Comparison of ENCODE assay signal across 23 cellular contexts in the genomic region with DNA sequence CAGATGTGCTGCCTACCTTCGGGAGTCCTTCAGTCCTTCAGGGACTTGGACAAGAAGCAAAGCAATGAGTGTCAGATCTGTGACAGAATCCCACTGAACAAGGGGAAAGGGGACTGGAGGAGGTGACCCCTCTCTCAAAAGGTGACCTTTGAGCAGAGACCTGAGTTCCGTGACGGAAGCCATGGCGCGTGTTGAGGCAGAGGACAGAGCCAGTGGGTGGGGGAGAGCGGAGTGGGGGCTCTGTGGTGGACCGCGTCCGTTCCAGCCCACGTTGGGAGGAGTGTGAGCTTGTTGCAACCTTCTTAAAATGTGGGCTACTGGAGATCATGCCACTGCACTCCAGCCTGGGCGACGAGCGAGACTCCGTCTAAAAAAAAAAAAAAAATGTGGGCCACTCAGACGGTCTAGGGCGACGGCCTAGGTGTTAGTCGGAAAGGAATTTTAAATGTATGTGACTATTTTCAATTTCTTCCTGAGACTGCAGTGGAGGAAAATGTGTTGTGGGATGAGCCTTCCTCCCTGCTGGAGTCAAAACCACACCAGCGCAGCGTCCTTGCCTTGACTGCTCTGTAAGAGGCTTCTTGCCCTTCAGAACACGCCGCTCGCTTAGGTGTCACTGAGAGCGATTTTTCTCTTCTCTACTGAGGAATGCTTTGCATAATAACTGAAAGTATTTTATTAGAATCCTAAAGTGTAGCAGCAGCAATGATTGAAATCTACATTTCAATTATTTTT.
DNase-seq lines count a peak whose midpoint lies in the region; ATAC-seq and TF ChIP-seq lines count a peak whose summit lies in the region.
"Had no signal": no experiment of that assay in that cellular context is flagged by ENCODE, and none has a peak within 500 bp of the region (broad histone marks: within the 10 kb centered on the region; RNA-seq: fewer than 3 reads in every experiment).

No MANE protein-coding gene starts in this region.

- peaks cover 0 to 6% (median 0%) of the 10 kb centered on the region in 4 donors for H3K4me1 ChIP-seq in esophagus muscularis mucosa
- no peaks in the 10 kb centered on the region for H3K4me1 ChIP-seq in A673 (ENCODE audit: insufficient read depth, low read length, poor library complexity, severe bottlenecking)
- no peaks in the 10 kb centered on the region for H3K4me1 ChIP-seq in adrenal gland (replicated peaks in 1 of 2)
- H3K4me1 ChIP-seq: foreskin keratinocyte, testis had no signal

- H3K36me3 Mint-ChIP-seq in activated naive CD8-positive, alpha-beta T cell: peaks cover 12% of the 10 kb centered on the region
- peaks cover 52% of the 10 kb centered on the region for H3K36me3 Mint-ChIP-seq in activated naive CD8-positive, alpha-beta T cell treated with anti-CD3 and anti-CD28 coated beads for 36 hours
- no peaks in the 10 kb centered on the region for H3K36me3 Mint-ChIP-seq in activated T-helper 17 cell treated with anti-CD3 and anti-CD28 coated beads, Interleukin-2, amount 50 U/mL, for 72 hours (ENCODE audit: low read depth)
- H3K36me3 Mint-ChIP-seq in naive B cell: peaks cover 19 to 39% of the 10 kb centered on the region in 2 donors

- H3K9me3 ChIP-seq in esophagus muscularis mucosa: no peaks in the 10 kb centered on the region
- H3K9me3 ChIP-seq in A673 (ENCODE audit: low read depth, low read length, poor library complexity, severe bottlenecking): no peaks in the 10 kb centered on the region
- no peaks in the 10 kb centered on the region for H3K9me3 ChIP-seq in adrenal gland (replicated peaks in 1 of 3)
- H3K9me3 ChIP-seq: heart right ventricle, testis had no signal

- no peak overlapping the region for H3K4me3 Mint-ChIP-seq in activated naive CD8-positive, alpha-beta T cell
- no peak overlapping the region for H3K4me3 Mint-ChIP-seq in activated naive CD8-positive, alpha-beta T cell treated with anti-CD3 and anti-CD28 coated beads for 36 hours
- no peak overlapping the region for H3K4me3 Mint-ChIP-seq in activated T-helper 17 cell treated with anti-CD3 and anti-CD28 coated beads, Interleukin-2, amount 50 U/mL, for 72 hours
- H3K4me3 Mint-ChIP-seq in naive B cell: no peak overlapping the region
- H3K4me3 Mint-ChIP-seq: memory B cell had no signal

- no peaks in the 10 kb centered on the region for H3K27me3 ChIP-seq in esophagus muscularis mucosa
- H3K27me3 ChIP-seq in A673 (replicated peaks; ENCODE audit: insufficient read depth, low read depth, low read length, poor library complexity): peaks cover 17% of the 10 kb centered on the region
- no peaks in the 10 kb centered on the region for H3K27me3 ChIP-seq in adrenal gland
- H3K27me3 ChIP-seq: foreskin keratinocyte, heart right ventricle, testis had no signal

- H3K27me3 Mint-ChIP-seq in activated naive CD8-positive, alpha-beta T cell: no peaks in the 10 kb centered on the region
- H3K27me3 Mint-ChIP-seq in activated naive CD8-positive, alpha-beta T cell treated with anti-CD3 and anti-CD28 coated beads for 36 hours: no peaks in the 10 kb centered on the region
- H3K27me3 Mint-ChIP-seq in activated T-helper 17 cell treated with anti-CD3 and anti-CD28 coated beads, Interleukin-2, amount 50 U/mL, for 72 hours: no peaks in the 10 kb centered on the region
- no peaks in the 10 kb centered on the region for H3K27me3 Mint-ChIP-seq in naive B cell
- H3K27me3 Mint-ChIP-seq: memory B cell had no signal

- TF ChIP-seq POLR2A in esophagus muscularis mucosa (IDR thresholded peaks at IDR 0.05; ENCODE audit: low read depth): no peak
- TF ChIP-seq POLR2A in adrenal gland (IDR thresholded peaks at IDR 0.05): no peak

- no peak for DNase-seq in activated naive CD8-positive, alpha-beta T cell treated with anti-CD3 and anti-CD28 coated beads for 36 hours
- DNase-seq in naive B cell: no peak
- DNase-seq in hepatic stellate cell (ENCODE audit: low spot score): no peak
- DNase-seq in esophagus muscularis mucosa (ENCODE audit: extremely low spot score): no peak
- DNase-seq in A673 (ENCODE audit: low spot score): no peak
- no peak for DNase-seq in adrenal gland
- DNase-seq: activated CD4-positive, alpha-beta T cell treated with anti-CD3 and anti-CD28 coated beads for 48 hours; activated naive CD4-positive, alpha-beta T cell treated with anti-CD3 and anti-CD28 coated beads, Interleukin-2, amount 50 U/mL, for 16 hours; foreskin keratinocyte; heart right ventricle; left cardiac atrium; NCI-H2081 treated with DMSO at 0.1 percent for 48 hours; NCI-H345; NCI-H774; retina; T-helper 2 cell; testis had no signal

- no peaks in the 10 kb centered on the region for H3K9me3 Mint-ChIP-seq in activated naive CD8-positive, alpha-beta T cell (ENCODE audit: low read depth)
- no peaks in the 10 kb centered on the region for H3K9me3 Mint-ChIP-seq in activated naive CD8-positive, alpha-beta T cell treated with anti-CD3 and anti-CD28 coated beads for 36 hours
- no peaks in the 10 kb centered on the region for H3K9me3 Mint-ChIP-seq in activated T-helper 17 cell treated with anti-CD3 and anti-CD28 coated beads, Interleukin-2, amount 50 U/mL, for 72 hours
- no peaks in the 10 kb centered on the region for H3K9me3 Mint-ChIP-seq in naive B cell
- H3K9me3 Mint-ChIP-seq: memory B cell had no signal

- 96% methylated on average over 24 of the region's 24 CpGs for WGBS in esophagus muscularis mucosa
- 90 to 94% (median 93%) methylated on average over 24 of the region's 24 CpGs for WGBS in adrenal gland, 4 donors

- peak overlapping the region; percentile 81 for H3K27ac Mint-ChIP-seq in activated naive CD8-positive, alpha-beta T cell
- no peak overlapping the region for H3K27ac Mint-ChIP-seq in activated naive CD8-positive, alpha-beta T cell treated with anti-CD3 and anti-CD28 coated beads for 36 hours
- H3K27ac Mint-ChIP-seq in activated T-helper 17 cell treated with anti-CD3 and anti-CD28 coated beads, Interleukin-2, amount 50 U/mL, for 72 hours: peak overlapping the region; percentile 32
- peak overlapping the region in 4 of 6 donors; percentile 33 to 81 (median 76) for H3K27ac Mint-ChIP-seq in naive B cell
- H3K27ac Mint-ChIP-seq: memory B cell had no signal

- BruUV-seq in A673 (replicated peaks; lab: Mats Ljungman, UMichigan): no TSS peak

- H3K4me1 Mint-ChIP-seq in activated naive CD8-positive, alpha-beta T cell (ENCODE audit: low read depth): peaks cover 23% of the 10 kb centered on the region
- H3K4me1 Mint-ChIP-seq in activated naive CD8-positive, alpha-beta T cell treated with anti-CD3 and anti-CD28 coated beads for 36 hours: peaks cover 39% of the 10 kb centered on the region
- peaks cover 27% of the 10 kb centered on the region for H3K4me1 Mint-ChIP-seq in activated T-helper 17 cell treated with anti-CD3 and anti-CD28 coated beads, Interleukin-2, amount 50 U/mL, for 72 hours
- peaks cover 0 to 6% (median 2%) of the 10 kb centered on the region in 3 donors for H3K4me1 Mint-ChIP-seq in naive B cell
- H3K4me1 Mint-ChIP-seq: memory B cell had no signal

- H3K36me3 ChIP-seq in esophagus muscularis mucosa (peaks cover 42 to 87% (median 63%) of the 10 kb centered on the region in 4 donors), A673 (ENCODE audit: insufficient read depth, low read length, poor library complexity, severe bottlenecking) (no peaks in the 10 kb centered on the region), adrenal gland (replicated peaks in 1 of 2) (no peaks in the 10 kb centered on the region)

- POLR2A ChIA-PET in A673 (lab: Charles Lee; ENCODE audit: low non-redundant PET): no interaction called here

- no peak for TF ChIP-seq EP300 in esophagus muscularis mucosa (IDR thresholded peaks at IDR 0.05)

- no peak for TF ChIP-seq CTCF in esophagus muscularis mucosa (IDR thresholded peaks at IDR 0.05)
- no peak for TF ChIP-seq CTCF in A673 (conservative IDR thresholded peaks at IDR 0.05; ENCODE audit: low read depth, low read length)
- TF ChIP-seq CTCF in adrenal gland (IDR thresholded peaks at IDR 0.05): no peak

- H3K4me3 ChIP-seq in esophagus muscularis mucosa (no peak overlapping the region), A673 (ENCODE audit: low read depth, low read length, poor library complexity, severe bottlenecking) (no peak overlapping the region), adrenal gland (no peak overlapping the region)
- H3K4me3 ChIP-seq: heart right ventricle, smooth muscle cell, testis had no signal

- no peak for ATAC-seq in activated T-helper 17 cell treated with anti-CD3 and anti-CD28 coated beads, Interleukin-2, amount 50 U/mL, for 72 hours (replicated peaks)
- ATAC-seq in naive B cell (ENCODE audit: low read depth in 2 of 2): no peak
- ATAC-seq: foreskin keratinocyte, heart right ventricle, left cardiac atrium had no signal

- CTCF ChIA-PET in A673 (lab: Charles Lee): no interaction called here

- H3K27ac ChIP-seq in esophagus muscularis mucosa (replicated peaks in 1 of 4) (no peak overlapping the region), A673 (ENCODE audit: low read depth, low read length, poor library complexity, severe bottlenecking) (no peak overlapping the region), adrenal gland (no peak overlapping the region)
- H3K27ac ChIP-seq: C4-2B, foreskin keratinocyte, heart right ventricle, RWPE1, testis had no signal

- intact Hi-C loops in esophagus muscularis mucosa (cut with DNase I): no loop called here
- intact Hi-C loops in A673 (cut with micrococcal nuclease; ENCODE audit: unreplicated experiment): no loop called here
- intact Hi-C loops in adrenal gland (cut with DNase I): no loop called here
